ENCODE assay signal across 15 cellular contexts in the genomic region with DNA sequence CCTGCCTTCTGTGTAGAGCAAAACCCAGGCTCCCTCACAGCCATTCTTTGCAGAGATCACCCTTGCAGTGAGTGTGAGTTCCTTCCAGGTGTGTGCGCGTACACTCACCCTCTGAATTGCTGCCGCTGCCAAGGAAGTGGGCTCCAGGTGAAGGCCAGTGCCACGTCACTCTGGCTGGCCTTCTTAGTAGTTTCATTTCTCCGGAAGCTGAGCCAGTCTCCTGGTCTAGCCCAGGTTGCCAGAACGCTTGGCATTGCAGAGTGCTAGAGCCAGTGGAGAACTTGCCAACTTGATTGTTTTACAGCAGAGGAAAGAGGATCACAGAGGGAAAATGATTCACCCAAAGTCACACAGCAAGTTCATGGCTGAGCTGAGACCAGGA. TPM values are rescaled to one million over a fixed set of nuclear protein-coding genes. Genes with fewer than 3 reads are reported as not detected.
DNase-seq lines count a peak whose midpoint lies in the region; ATAC-seq and TF ChIP-seq lines count a peak whose summit lies in the region.
"Had no signal": no experiment of that assay in that cellular context is flagged by ENCODE, and none has a peak within 500 bp of the region (broad histone marks: within the 10 kb centered on the region; RNA-seq: fewer than 3 reads in every experiment).

No MANE protein-coding gene starts in this region.

- no peak overlapping the region for H3K27ac Mint-ChIP-seq in activated CD4-positive, alpha-beta memory T cell treated with anti-CD3 and anti-CD28 coated beads for 36 hours
- H3K27ac Mint-ChIP-seq: activated T-cell treated with anti-CD3 and anti-CD28 coated beads, Interleukin-2, amount 50 U/mL, for 72 hours had no signal

- H3K9ac ChIP-seq in parathyroid adenoma, result no peak overlapping the region

- POLR2A ChIA-PET in activated CD4-positive, alpha-beta memory T cell treated with anti-CD3 and anti-CD28 coated beads for 36 hours (lab: Charles Lee), result interaction anchor here (1.4 kb wide), 1 partner anchor 12 kb away, joined by 6 read pairs; a partner anchor contains a TSS

- H3K4me3 ChIP-seq in breast epithelium (no peak overlapping the region), parathyroid adenoma (ENCODE audit: low read depth, low read length) (no peak overlapping the region)
- H3K4me3 ChIP-seq: heart left ventricle had no signal

- H3K4me2 ChIP-seq in parathyroid adenoma (ENCODE audit: low read length), result no peak overlapping the region

- H3K4me3 Mint-ChIP-seq in activated CD4-positive, alpha-beta memory T cell treated with anti-CD3 and anti-CD28 coated beads for 36 hours, result no peak overlapping the region
- H3K4me3 Mint-ChIP-seq: activated T-cell treated with anti-CD3 and anti-CD28 coated beads, Interleukin-2, amount 50 U/mL, for 72 hours had no signal

- DNase-seq in HT-29 (ENCODE audit: low spot score), result peak; percentile 63
- DNase-seq in breast epithelium (ENCODE audit: low spot score in 2 of 2), result peak in 1 of 2 donors; percentile 68
- peak; percentile 75 for DNase-seq in kidney tubule cell (ENCODE audit: low spot score)
- DNase-seq in NK-92 treated with Interleukin-12 subunit alpha and Interleukin-12 subunit beta, amount 100 ng/mL, for 24 hours (lab: John Stamatoyannopoulos, UW), result no peak
- DNase-seq in activated CD4-positive, alpha-beta memory T cell treated with anti-CD3 and anti-CD28 coated beads for 36 hours, result no peak
- DNase-seq: activated T-cell treated with anti-CD3 and anti-CD28 coated beads, Interleukin-2, amount 50 U/mL, for 72 hours; DMS153; islet precursor cell; Kasumi-1; NCI-H1694 treated with DMSO at 0.1 percent for 48 hours; NCI-H446 treated with DMSO at 0.1 percent for 48 hours had no signal

- H3K9me3 ChIP-seq in breast epithelium (no peaks in the 10 kb centered on the region), parathyroid adenoma (ENCODE audit: control insufficient read depth, low read length) (no peaks in the 10 kb centered on the region)
- H3K9me3 ChIP-seq: heart left ventricle had no signal

- H3K36me3 ChIP-seq in breast epithelium, result no peaks in the 10 kb centered on the region
- no peaks in the 10 kb centered on the region for H3K36me3 ChIP-seq in parathyroid adenoma (ENCODE audit: control insufficient read depth, insufficient read depth, low read length)

- H3K27me3 ChIP-seq in breast epithelium (no peaks in the 10 kb centered on the region), parathyroid adenoma (ENCODE audit: control insufficient read depth, insufficient read depth, low read length) (no peaks in the 10 kb centered on the region)
- H3K27me3 ChIP-seq: heart left ventricle had no signal

- H3K27ac ChIP-seq in breast epithelium (peak overlapping the region; percentile 30 to 37), parathyroid adenoma (no peak overlapping the region)
- H3K27ac ChIP-seq: heart left ventricle had no signal

- no peaks in the 10 kb centered on the region for H3K36me3 Mint-ChIP-seq in activated CD4-positive, alpha-beta memory T cell treated with anti-CD3 and anti-CD28 coated beads for 36 hours

- H3K4me1 Mint-ChIP-seq in activated CD4-positive, alpha-beta memory T cell treated with anti-CD3 and anti-CD28 coated beads for 36 hours (ENCODE audit: low read depth), result no peaks in the 10 kb centered on the region

- no peaks in the 10 kb centered on the region for H3K79me2 ChIP-seq in parathyroid adenoma

- TF ChIP-seq CTCF in breast epithelium (IDR thresholded peaks at IDR 0.05) (no peak), parathyroid adenoma (IDR thresholded peaks at IDR 0.05) (no peak)

- ATAC-seq in GM19351 (IDR thresholded peaks at IDR 0.05; ENCODE audit: unreplicated experiment) (no peak), GM21723 (IDR thresholded peaks at IDR 0.05; ENCODE audit: unreplicated experiment) (no peak)
- ATAC-seq: activated T-cell treated with anti-CD3 and anti-CD28 coated beads, Interleukin-2, amount 50 U/mL, for 72 hours had no signal

- H3K4me1 ChIP-seq in breast epithelium (no peaks in the 10 kb centered on the region), parathyroid adenoma (peaks cover 6% of the 10 kb centered on the region)

- H3K9me3 Mint-ChIP-seq in activated CD4-positive, alpha-beta memory T cell treated with anti-CD3 and anti-CD28 coated beads for 36 hours, result no peaks in the 10 kb centered on the region
- H3K9me3 Mint-ChIP-seq: activated T-cell treated with anti-CD3 and anti-CD28 coated beads, Interleukin-2, amount 50 U/mL, for 72 hours had no signal

- H2AFZ ChIP-seq in parathyroid adenoma, result peak overlapping the region; percentile 27

- CTCF ChIA-PET in activated CD4-positive, alpha-beta memory T cell treated with anti-CD3 and anti-CD28 coated beads for 36 hours (lab: Charles Lee), result interaction anchor here (1.0 to 2.0 kb wide), 6 partner anchors 9 to 110 kb away, joined by 3 to 9 read pairs (median 4); no protein-coding TSS in a partner anchor

- peaks cover 6% of the 10 kb centered on the region for H3K27me3 Mint-ChIP-seq in activated CD4-positive, alpha-beta memory T cell treated with anti-CD3 and anti-CD28 coated beads for 36 hours

- TF ChIP-seq POLR2A in breast epithelium (IDR thresholded peaks at IDR 0.05), result no peak

- intact Hi-C loops in breast epithelium (cut with DNase I; ENCODE audit: low total_unique reads), result no loop called here
- intact Hi-C loops in activated CD4-positive, alpha-beta memory T cell treated with anti-CD3 and anti-CD28 coated beads for 36 hours (cut with micrococcal nuclease), result no loop called here

RNA-seq across cellular contexts. Expression of a gene that starts 11.0 kb away (rescaled TPM):
- 0.70 and 2.5 TPM in 2 replicates for total RNA-seq in HT-29 (2014; rRNA removed; shearing (Covaris generic))
- 1 to 10 TPM; 1.6 to 3.8 (median 2.3) TPM for total RNA-seq in breast epithelium
- total RNA-seq in activated CD4-positive, alpha-beta memory T cell treated with anti-CD3 and anti-CD28 coated beads for 36 hours, result 1 to 10 TPM; 8.6 to 9.3 TPM

RNA-seq across cellular contexts. Expression of a gene that starts 11.3 kb away (rescaled TPM):
- 60.6 and 72.2 TPM in 2 replicates for total RNA-seq in HT-29 (2014; rRNA removed; shearing (Covaris generic))
- total RNA-seq in breast epithelium, result 10 to 100 TPM; 48.5 to 68.1 (median 63.9) TPM
- 10 to 100 TPM; 62.5 to 62.9 TPM for total RNA-seq in activated CD4-positive, alpha-beta memory T cell treated with anti-CD3 and anti-CD28 coated beads for 36 hours

RNA-seq across cellular contexts. Expression of a gene that starts 19.7 kb away (rescaled TPM):
- total RNA-seq in HT-29 (2014; rRNA removed; shearing (Covaris generic)), result 21.3 and 25.1 TPM in 2 replicates
- 1 to 10 TPM; 6.4 to 8.2 (median 7.7) TPM for total RNA-seq in breast epithelium
- total RNA-seq in activated CD4-positive, alpha-beta memory T cell treated with anti-CD3 and anti-CD28 coated beads for 36 hours, result under 1 TPM; 0.02 to 0.22 TPM

RNA-seq across cellular contexts. Expression of a gene that starts 24.1 kb away (rescaled TPM):
- 25.5 and 32.6 TPM in 2 replicates for total RNA-seq in HT-29 (2014; rRNA removed; shearing (Covaris generic))
- 10 to 100 TPM; 42.1 to 63.4 (median 53.4) TPM for total RNA-seq in breast epithelium
- 10 to 100 TPM; 36.2 to 43.8 TPM for total RNA-seq in activated CD4-positive, alpha-beta memory T cell treated with anti-CD3 and anti-CD28 coated beads for 36 hours

RNA-seq across cellular contexts. Expression of a gene that starts 50.5 kb away (rescaled TPM):
- 2.9 and 4.3 TPM in 2 replicates for total RNA-seq in HT-29 (2014; rRNA removed; shearing (Covaris generic))
- 10 to 100 TPM; 28.6 to 67.2 (median 32.8) TPM for total RNA-seq in breast epithelium
- total RNA-seq in activated CD4-positive, alpha-beta memory T cell treated with anti-CD3 and anti-CD28 coated beads for 36 hours, result not detected

Comparison
In these comparisons a context has a peak if more than half of its experiments do, and no peak if none do; other contexts are left out.
1. DNase-seq: peak in HT-29 (single experiment) and kidney tubule cell (single experiment); none in NK-92 treated with Interleukin-12 subunit alpha and Interleukin-12 subunit beta, amount 100 ng/mL, for 24 hours (single experiment) and activated CD4-positive, alpha-beta memory T cell treated with anti-CD3 and anti-CD28 coated beads for 36 hours (single experiment).
2. RNA of a gene that starts 19.7 kb away (total RNA-seq): 21.3 to 25.1 TPM in HT-29 and 6.4 to 8.2 TPM in breast epithelium; 0.02 to 0.22 TPM in activated CD4-positive, alpha-beta memory T cell treated with anti-CD3 and anti-CD28 coated beads for 36 hours; every median in the first group is over 4 times any median in the second.